1 cellular context compared by ENCODE assay signal in the genomic region with DNA sequence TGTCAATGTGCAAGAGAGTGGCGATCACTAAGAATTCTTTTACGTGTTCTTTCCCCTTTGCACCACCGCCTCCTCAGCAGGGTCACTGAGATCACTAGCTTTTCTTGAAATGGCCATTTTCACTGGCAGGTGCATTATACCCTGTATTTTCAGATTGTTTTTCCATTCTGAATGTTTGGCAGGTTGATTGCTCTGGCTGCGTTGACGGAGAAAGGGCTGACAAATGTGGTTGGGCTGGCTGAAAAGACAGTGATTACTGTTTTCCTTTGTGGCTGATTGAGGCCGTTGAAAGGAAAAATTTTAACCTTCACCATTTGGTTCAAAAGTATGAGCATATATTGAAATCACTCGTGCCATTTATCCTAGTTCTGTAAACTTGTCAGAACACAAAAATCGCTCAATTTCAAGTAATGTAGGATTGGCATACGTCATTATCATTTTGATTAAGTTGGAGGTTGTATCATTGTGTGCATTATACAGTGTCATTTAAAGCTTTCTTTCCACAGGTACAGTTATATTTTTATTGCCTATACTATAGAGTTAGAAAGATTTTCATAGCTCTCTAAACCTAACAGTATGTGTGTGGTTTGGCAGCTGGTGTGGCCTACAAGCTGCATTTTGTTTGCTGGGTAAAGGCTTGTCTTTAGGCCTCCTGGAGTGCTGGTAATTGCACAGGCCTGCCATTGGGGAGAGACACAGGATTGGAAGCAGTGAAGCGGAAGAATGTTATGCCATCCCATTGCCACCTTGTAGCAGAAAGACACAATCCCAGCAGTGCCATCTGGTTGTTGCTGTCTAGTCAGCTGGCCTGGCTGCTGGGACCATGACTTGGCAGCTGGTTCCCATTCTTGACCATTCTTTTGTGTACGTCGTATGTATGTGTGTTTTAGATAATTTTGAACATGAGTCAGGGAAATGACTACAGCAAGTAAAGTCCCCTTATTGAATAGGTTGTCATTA.
TF ChIP-seq lines count a peak whose summit lies in the region.

No MANE protein-coding gene starts in this region.

TF ChIP-seq in HepG2, 621 proteins besides CTCF, POLR2A, EP300 and RAD21:
- TF ChIP-seq STAG1 (CRISPR knock-in tag; IDR thresholded peaks at IDR 0.05) (peak; percentile 64), ZFX (CRISPR knock-in tag; IDR thresholded peaks at IDR 0.05; ENCODE audit: low read depth) (0 out of 2 replicates have a peak, but pooled peaks have one; percentile 29), NONO (IDR thresholded peaks at IDR 0.05) (no peak), NONO (CRISPR knock-in tag; conservative IDR thresholded peaks at IDR 0.05) (no peak), ZBTB38 (CRISPR knock-in tag; IDR thresholded peaks at IDR 0.05) (0 out of 2 replicates have a peak, but pooled peaks have one; percentile 27), ZFY (CRISPR knock-in tag; IDR thresholded peaks at IDR 0.05) (peak; percentile 24; the same call in 1 of the 2 replicates), SMC3 (IDR thresholded peaks at IDR 0.05; ENCODE audit: low read length) (peak; percentile 4; the same call in 1 of the 2 replicates), MTF2 (CRISPR knock-in tag; IDR thresholded peaks at IDR 0.05; ENCODE audit: borderline replicate concordance) (no peak), FOSL1 (CRISPR knock-in tag; IDR thresholded peaks at IDR 0.05; ENCODE audit: borderline replicate concordance) (no peak)
- TF ChIP-seq, protein P1, sequence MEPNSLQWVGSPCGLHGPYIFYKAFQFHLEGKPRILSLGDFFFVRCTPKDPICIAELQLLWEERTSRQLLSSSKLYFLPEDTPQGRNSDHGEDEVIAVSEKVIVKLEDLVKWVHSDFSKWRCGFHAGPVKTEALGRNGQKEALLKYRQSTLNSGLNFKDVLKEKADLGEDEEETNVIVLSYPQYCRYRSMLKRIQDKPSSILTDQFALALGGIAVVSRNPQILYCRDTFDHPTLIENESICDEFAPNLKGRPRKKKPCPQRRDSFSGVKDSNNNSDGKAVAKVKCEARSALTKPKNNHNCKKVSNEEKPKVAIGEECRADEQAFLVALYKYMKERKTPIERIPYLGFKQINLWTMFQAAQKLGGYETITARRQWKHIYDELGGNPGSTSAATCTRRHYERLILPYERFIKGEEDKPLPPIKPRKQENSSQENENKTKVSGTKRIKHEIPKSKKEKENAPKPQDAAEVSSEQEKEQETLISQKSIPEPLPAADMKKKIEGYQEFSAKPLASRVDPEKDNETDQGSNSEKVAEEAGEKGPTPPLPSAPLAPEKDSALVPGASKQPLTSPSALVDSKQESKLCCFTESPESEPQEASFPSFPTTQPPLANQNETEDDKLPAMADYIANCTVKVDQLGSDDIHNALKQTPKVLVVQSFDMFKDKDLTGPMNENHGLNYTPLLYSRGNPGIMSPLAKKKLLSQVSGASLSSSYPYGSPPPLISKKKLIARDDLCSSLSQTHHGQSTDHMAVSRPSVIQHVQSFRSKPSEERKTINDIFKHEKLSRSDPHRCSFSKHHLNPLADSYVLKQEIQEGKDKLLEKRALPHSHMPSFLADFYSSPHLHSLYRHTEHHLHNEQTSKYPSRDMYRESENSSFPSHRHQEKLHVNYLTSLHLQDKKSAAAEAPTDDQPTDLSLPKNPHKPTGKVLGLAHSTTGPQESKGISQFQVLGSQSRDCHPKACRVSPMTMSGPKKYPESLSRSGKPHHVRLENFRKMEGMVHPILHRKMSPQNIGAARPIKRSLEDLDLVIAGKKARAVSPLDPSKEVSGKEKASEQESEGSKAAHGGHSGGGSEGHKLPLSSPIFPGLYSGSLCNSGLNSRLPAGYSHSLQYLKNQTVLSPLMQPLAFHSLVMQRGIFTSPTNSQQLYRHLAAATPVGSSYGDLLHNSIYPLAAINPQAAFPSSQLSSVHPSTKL (CRISPR knock-in tag; IDR thresholded peaks at IDR 0.05): no peak
- TF ChIP-seq, protein P2, sequence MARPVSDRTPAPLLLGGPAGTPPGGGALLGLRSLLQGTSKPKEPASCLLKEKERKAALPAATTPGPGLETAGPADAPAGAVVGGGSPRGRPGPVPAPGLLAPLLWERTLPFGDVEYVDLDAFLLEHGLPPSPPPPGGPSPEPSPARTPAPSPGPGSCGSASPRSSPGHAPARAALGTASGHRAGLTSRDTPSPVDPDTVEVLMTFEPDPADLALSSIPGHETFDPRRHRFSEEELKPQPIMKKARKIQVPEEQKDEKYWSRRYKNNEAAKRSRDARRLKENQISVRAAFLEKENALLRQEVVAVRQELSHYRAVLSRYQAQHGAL (CRISPR knock-in tag; IDR thresholded peaks at IDR 0.05; ENCODE audit: not compliant biosample characterization): no peak
- TF ChIP-seq, protein P3, sequence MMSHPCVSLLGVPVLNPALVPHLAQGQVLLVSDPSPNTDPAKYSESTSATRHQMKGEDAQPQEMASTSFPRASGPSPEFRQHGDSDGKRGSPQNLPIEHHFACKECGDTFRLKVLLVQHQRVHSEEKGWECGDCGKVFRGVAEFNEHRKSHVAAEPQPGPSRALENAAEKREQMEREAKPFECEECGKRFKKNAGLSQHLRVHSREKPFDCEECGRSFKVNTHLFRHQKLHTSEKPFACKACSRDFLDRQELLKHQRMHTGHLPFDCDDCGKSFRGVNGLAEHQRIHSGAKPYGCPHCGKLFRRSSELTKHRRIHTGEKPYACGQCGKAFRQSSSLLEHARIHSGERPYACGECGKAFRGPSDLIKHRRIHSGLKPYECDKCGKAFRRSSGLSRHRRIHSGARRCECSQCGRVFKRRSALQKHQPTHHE (CRISPR knock-in tag; IDR thresholded peaks at IDR 0.05; ENCODE audit: borderline replicate concordance): no peak
